ENCODE assay signal across 11 cellular contexts in the genomic region with DNA sequence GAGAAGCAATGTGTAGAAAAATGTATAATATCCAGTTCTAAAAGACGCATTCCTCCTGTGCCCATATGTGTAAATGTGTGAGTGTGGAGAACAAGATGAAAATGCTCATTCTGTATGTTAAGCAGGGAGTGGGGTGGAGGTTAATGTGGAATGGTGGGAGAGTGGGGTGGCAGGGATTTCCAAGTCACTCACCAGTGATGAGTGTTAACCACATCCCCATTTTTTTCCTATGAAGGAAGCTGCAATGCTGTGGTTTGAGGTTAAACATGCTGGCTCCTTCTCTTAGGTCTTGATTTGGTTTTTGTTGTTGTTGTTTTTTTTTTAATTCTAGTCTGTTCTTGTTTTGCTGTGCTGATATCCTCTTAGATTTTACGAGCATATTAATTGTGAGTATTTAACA.
A peak's percentile ranks its signal among the peaks of the same experiment; 100 is the strongest.
DNase-seq lines count a peak whose midpoint lies in the region; TF ChIP-seq lines count a peak whose summit lies in the region.
"Had no signal": no experiment of that assay in that cellular context is flagged by ENCODE, and none has a peak within 500 bp of the region (broad histone marks: within the 10 kb centered on the region; RNA-seq: fewer than 3 reads in every experiment).

No MANE protein-coding gene starts in this region.

- H3K9me3 ChIP-seq in fibroblast of lung (ENCODE audit: control insufficient read depth, insufficient read depth, low read depth, low read length) (no peaks in the 10 kb centered on the region), thyroid gland (no peaks in the 10 kb centered on the region), prostate gland (no peaks in the 10 kb centered on the region)

- H4K20me1 ChIP-seq in fibroblast of lung (ENCODE audit: control insufficient read depth, extremely low read depth, insufficient read depth, low read length) = no peaks in the 10 kb centered on the region

- H2AFZ ChIP-seq in fibroblast of lung (ENCODE audit: low read length) = no peak overlapping the region

- peak overlapping the region; percentile 72 for H3K4me2 ChIP-seq in fibroblast of lung (ENCODE audit: extremely low read depth, insufficient read depth, low read length)

- no peaks in the 10 kb centered on the region for H3K79me2 ChIP-seq in fibroblast of lung (ENCODE audit: control insufficient read depth, insufficient read depth, low read length)

- H3K27ac ChIP-seq in fibroblast of lung (ENCODE audit: insufficient read depth, low read length) (peak overlapping the region; percentile 84), thyroid gland (peak overlapping the region in 2 of 3 donors; percentile 18 to 51), prostate gland (no peak overlapping the region)
- H3K27ac ChIP-seq: SK-N-MC had no signal

- no peak for TF ChIP-seq CTCF in fibroblast of lung (conservative IDR thresholded peaks at IDR 0.05 in 1 of 2, IDR thresholded peaks at IDR 0.05 in 1 of 2; ENCODE audit: low read depth in 1 of 2, low read length in 2 of 2)
- TF ChIP-seq CTCF in thyroid gland (IDR thresholded peaks at IDR 0.05) = no peak
- TF ChIP-seq CTCF in prostate gland (IDR thresholded peaks at IDR 0.05) = no peak

- H3K36me3 ChIP-seq in fibroblast of lung (ENCODE audit: control insufficient read depth, insufficient read depth, low read length) (no peaks in the 10 kb centered on the region), thyroid gland (no peaks in the 10 kb centered on the region), prostate gland (no peaks in the 10 kb centered on the region)

- H3K4me3 ChIP-seq in fibroblast of lung (replicated peaks in 1 of 4; ENCODE audit: control extremely low read depth in 1 of 4, insufficient read depth in 1 of 4, low read depth in 3 of 4, low read length in 4 of 4) (no peak overlapping the region), thyroid gland (replicated peaks in 1 of 3) (no peak overlapping the region), prostate gland (no peak overlapping the region)
- H3K4me3 ChIP-seq: SK-N-MC had no signal

- H3K4me1 ChIP-seq in fibroblast of lung (ENCODE audit: control insufficient read depth, extremely low read depth, insufficient read depth, low read length) = peaks cover 26% of the 10 kb centered on the region
- H3K4me1 ChIP-seq in thyroid gland = peaks cover 10 to 30% of the 10 kb centered on the region in 2 donors
- H3K4me1 ChIP-seq in prostate gland (replicated peaks) = peaks cover 5% of the 10 kb centered on the region

- DNase-seq in H4 (ENCODE audit: low spot score) (peak; percentile 89), SKM-1 treated with dmso at 0.1 percent for 144 hours (lab: John Stamatoyannopoulos, UW; ENCODE audit: unreplicated experiment) (peak; percentile 60), fibroblast of lung (ENCODE audit: low read depth in 2 of 2) (peak; percentile 87 to 97), thyroid gland (no peak), midbrain (lab: John Stamatoyannopoulos, UW) (no peak), prostate gland (ENCODE audit: low spot score) (no peak), DMS 273 treated with DMSO at 0.1 percent for 48 hours (lab: John Stamatoyannopoulos, UW) (no peak)
- DNase-seq: activated effector memory CD4-positive, alpha-beta T cell treated with Interleukin-2 at 50 U/mL for 16 hours; naive thymus-derived CD8-positive, alpha-beta T cell; NCI-H1092 treated with DMSO at 0.1 percent for 48 hours had no signal

- H3K9ac ChIP-seq in fibroblast of lung (ENCODE audit: insufficient read depth, low read length) = no peak overlapping the region

- TF ChIP-seq POLR2A in thyroid gland (IDR thresholded peaks at IDR 0.05) (no peak), prostate gland (IDR thresholded peaks at IDR 0.05) (no peak)

- 93 to 97% methylated on average over 2 of the region's 2 CpGs for WGBS in thyroid gland, 2 donors
- WGBS in prostate gland = 91% methylated on average over 2 of the region's 2 CpGs

- H3K27me3 ChIP-seq in fibroblast of lung (ENCODE audit: control insufficient read depth, insufficient read depth, low read length) (no peaks in the 10 kb centered on the region), thyroid gland (no peaks in the 10 kb centered on the region), prostate gland (replicated peaks; ENCODE audit: insufficient read depth) (no peaks in the 10 kb centered on the region)

- intact Hi-C loops in thyroid gland (cut with DNase I) = no loop called here
- intact Hi-C loops in prostate gland (cut with DNase I) = no loop called here

Comparison
In these comparisons a context has a peak if more than half of its experiments do, and no peak if none do; other contexts are left out.
1. DNase-seq: peak in H4 (single experiment), SKM-1 treated with dmso at 0.1 percent for 144 hours (single experiment) and fibroblast of lung (2 of 2); none in thyroid gland (0 of 2), midbrain (single experiment), prostate gland (single experiment) and DMS 273 treated with DMSO at 0.1 percent for 48 hours (single experiment).
2. H3K27ac ChIP-seq: peak in fibroblast of lung (single experiment) and thyroid gland (2 of 3); none in prostate gland (0 of 2).